In genomic region chr22:27239520-27239919, GRCh38 we compare ENCODE assay signal across 28 cellular contexts.
DNase-seq lines count a peak whose midpoint lies in the region; ATAC-seq, FAIRE-seq and TF ChIP-seq lines count a peak whose summit lies in the region.
"Had no signal": no experiment of that assay in that cellular context is flagged by ENCODE, and none has a peak within 500 bp of the region (broad histone marks: within the 10 kb centered on the region; RNA-seq: fewer than 3 reads in every experiment).

No MANE protein-coding gene starts in this region.

- TF ChIP-seq EP300 in A549 (IDR thresholded peaks at IDR 0.05) (peak in 1 of 2 experiments; percentile 7; a peak in 1 of 5 replicates), SK-N-SH (IDR thresholded peaks at IDR 0.05; ENCODE audit: borderline replicate concordance in 1 of 2, low read depth in 1 of 2, low read length in 1 of 2) (no peak)

- H3K27ac Mint-ChIP-seq in neural crest cell (ENCODE audit: unreplicated experiment) (peak overlapping the region; percentile 13), type B pancreatic cell (no peak overlapping the region)
- H3K27ac Mint-ChIP-seq: activated B cell treated with CpG ODN at 0.5 μM for 24 hours; activated CD4-positive, alpha-beta memory T cell treated with anti-CD3 and anti-CD28 coated beads, Interleukin-2, amount 10 ng/mL, durations not matched to agents 7 days and 5 days; activated T-cell treated with anti-CD3 and anti-CD28 coated beads, Interleukin-2, amount 50 U/mL, for 24 hours; effector memory CD8-positive, alpha-beta T cell; immature natural killer cell had no signal

- peaks cover 5% of the 10 kb centered on the region; the same call in 2 of the 3 replicates for H3K9me3 ChIP-seq in A549
- H3K9me3 ChIP-seq in SK-N-SH: no peaks in the 10 kb centered on the region
- peaks cover 0 to 5% (median 0%) of the 10 kb centered on the region in 11 donors for H3K9me3 ChIP-seq in heart right ventricle
- H3K9me3 ChIP-seq: lower lobe of right lung, upper lobe of right lung had no signal

- no peaks in the 10 kb centered on the region for H3K9me2 ChIP-seq in SK-N-SH

- H4K20me1 ChIP-seq in SK-N-SH (ENCODE audit: insufficient read depth): no peaks in the 10 kb centered on the region

- H3K4me3 Mint-ChIP-seq in neural crest cell: no peak overlapping the region
- H3K4me3 Mint-ChIP-seq in type B pancreatic cell: no peak overlapping the region
- H3K4me3 Mint-ChIP-seq: activated B cell treated with CpG ODN at 0.5 μM for 24 hours; activated CD4-positive, alpha-beta memory T cell treated with anti-CD3 and anti-CD28 coated beads, Interleukin-2, amount 10 ng/mL, durations not matched to agents 7 days and 5 days; activated T-cell treated with anti-CD3 and anti-CD28 coated beads, Interleukin-2, amount 50 U/mL, for 24 hours; effector memory CD8-positive, alpha-beta T cell; immature natural killer cell had no signal

- H3K27me3 ChIP-seq in SK-N-SH (ENCODE audit: insufficient read depth): no peaks in the 10 kb centered on the region
- H3K27me3 ChIP-seq in heart right ventricle: peaks cover 0 to 18% (median 0%) of the 10 kb centered on the region in 7 donors
- H3K27me3 ChIP-seq: upper lobe of right lung had no signal

- no peaks in the 10 kb centered on the region for H3K79me2 ChIP-seq in SK-N-SH (ENCODE audit: insufficient read depth)

- H3K9me3 Mint-ChIP-seq in neural crest cell: no peaks in the 10 kb centered on the region
- peaks cover 5% of the 10 kb centered on the region for H3K9me3 Mint-ChIP-seq in type B pancreatic cell
- H3K9me3 Mint-ChIP-seq: activated B cell treated with CpG ODN at 0.5 μM for 24 hours; activated CD4-positive, alpha-beta memory T cell treated with anti-CD3 and anti-CD28 coated beads, Interleukin-2, amount 10 ng/mL, durations not matched to agents 7 days and 5 days; activated T-cell treated with anti-CD3 and anti-CD28 coated beads, Interleukin-2, amount 50 U/mL, for 24 hours; effector memory CD8-positive, alpha-beta T cell; immature natural killer cell had no signal

- H3K4me1 Mint-ChIP-seq in neural crest cell (peaks cover 38% of the 10 kb centered on the region), type B pancreatic cell (ENCODE audit: unreplicated experiment) (peaks cover 27% of the 10 kb centered on the region)
- H3K4me1 Mint-ChIP-seq: activated B cell treated with CpG ODN at 0.5 μM for 24 hours; activated CD4-positive, alpha-beta memory T cell treated with anti-CD3 and anti-CD28 coated beads, Interleukin-2, amount 10 ng/mL, durations not matched to agents 7 days and 5 days; immature natural killer cell had no signal

- no peaks in the 10 kb centered on the region for H3F3A ChIP-seq in SK-N-SH (replicated peaks; ENCODE audit: insufficient read depth)

- H3K27me3 Mint-ChIP-seq in neural crest cell (ENCODE audit: low read depth) (peaks cover 2% of the 10 kb centered on the region), type B pancreatic cell (peaks cover 14% of the 10 kb centered on the region)
- H3K27me3 Mint-ChIP-seq: activated CD4-positive, alpha-beta memory T cell treated with anti-CD3 and anti-CD28 coated beads, Interleukin-2, amount 10 ng/mL, durations not matched to agents 7 days and 5 days had no signal

- H2AFZ ChIP-seq in SK-N-SH (ENCODE audit: low read depth): no peak overlapping the region

- DNase-seq in A549 (ENCODE audit: low read depth in 1 of 2, low spot score in 1 of 2) (no peak), SK-N-SH (no peak), heart right ventricle (no peak), neural crest cell (ENCODE audit: low read depth, low spot score) (no peak), dedifferentiated amniotic fluid mesenchymal stem cell (ENCODE audit: extremely low spot score) (no peak), cerebellum (ENCODE audit: low spot score) (no peak), type B pancreatic cell (ENCODE audit: extremely low spot score, unreplicated experiment) (no peak)
- DNase-seq: activated B cell treated with CpG ODN at 0.5 μM for 24 hours; activated CD4-positive, alpha-beta memory T cell treated with anti-CD3 and anti-CD28 coated beads, Interleukin-2, amount 10 ng/mL, durations not matched to agents 7 days and 5 days; activated naive CD4-positive, alpha-beta T cell treated with Interleukin-2 at 50 U/mL for 16 hours; activated T-cell treated with anti-CD3 and anti-CD28 coated beads, Interleukin-2, amount 50 U/mL, for 24 hours; amygdala; COR-L47; effector memory CD8-positive, alpha-beta T cell; glutamatergic neuron; immature natural killer cell; NCI-H1930; NCI-H2227 treated with DMSO at 0.1 percent for 48 hours; NCI-H774; posterior cingulate gyrus; stomach; T-helper 9 cell had no signal

- peaks cover 60% of the 10 kb centered on the region for H3K4me1 ChIP-seq in A549
- peaks cover 4 to 38% of the 10 kb centered on the region in 2 experiments; a peak in 3 of 4 replicates for H3K4me1 ChIP-seq in SK-N-SH (ENCODE audit: control insufficient read depth in 1 of 2, insufficient read depth in 2 of 2, low read depth in 1 of 2, low read length in 1 of 2)
- H3K4me1 ChIP-seq in heart right ventricle: peaks cover 0 to 32% (median 12%) of the 10 kb centered on the region in 9 donors
- H3K4me1 ChIP-seq: HAP-1, lower lobe of right lung, upper lobe of right lung had no signal

- FAIRE-seq in A549 (lab: Jason Lieb, UNC): no peak

- H3K27ac ChIP-seq in A549: peak overlapping the region; percentile 93 to 99
- H3K27ac ChIP-seq in SK-N-SH (ENCODE audit: low read depth in 2 of 2, low read length in 1 of 2): peak overlapping the region; percentile 30 to 83; a peak in 3 of 4 replicates
- peak overlapping the region in 6 of 10 donors; percentile 35 to 80 (median 61) for H3K27ac ChIP-seq in heart right ventricle
- H3K27ac ChIP-seq: KMS-11, lower lobe of right lung, upper lobe of right lung had no signal

- no peak for TF ChIP-seq POLR2A in A549 (IDR thresholded peaks at IDR 0.05; ENCODE audit: low read length)

- ATAC-seq in A549: no peak; a peak in 1 of 6 replicates
- peak in 6 of 8 donors; percentile 9 to 48 (median 26) for ATAC-seq in heart right ventricle
- no peak for ATAC-seq in GM18517 (IDR thresholded peaks at IDR 0.05; ENCODE audit: unreplicated experiment)
- ATAC-seq: effector memory CD8-positive, alpha-beta T cell had no signal

- no peak overlapping the region for H3K9ac ChIP-seq in SK-N-SH
- H3K9ac ChIP-seq: KMS-11 had no signal

- POLR2A ChIA-PET in A549 (lab: Yijun Ruan, JAX): interaction anchor here (1.0 to 1.3 kb wide), 2 partner anchors 16 to 126 kb away, joined by 3 read pairs; no protein-coding TSS in a partner anchor
- POLR2A ChIA-PET in SK-N-SH (lab: Yijun Ruan, JAX): no interaction called here

- TF ChIP-seq CTCF in A549 (IDR thresholded peaks at IDR 0.05) (no peak), SK-N-SH (IDR thresholded peaks at IDR 0.05) (no peak), heart right ventricle (IDR thresholded peaks at IDR 0.05) (no peak), neural crest cell (conservative IDR thresholded peaks at IDR 0.05) (no peak), type B pancreatic cell (conservative IDR thresholded peaks at IDR 0.05) (no peak)

- H3K4me3 ChIP-seq in A549 (no peak overlapping the region), SK-N-SH (ENCODE audit: low read depth in 2 of 2, low read length in 1 of 2) (no peak overlapping the region), heart right ventricle (no peak overlapping the region)
- H3K4me3 ChIP-seq: HAP-1, lower lobe of right lung, skin epidermis, stomach, upper lobe of right lung had no signal

- intact Hi-C loops in heart right ventricle (cut with DNase I): loop anchor here in 1 of 10 donors (10.0 kb wide), 1 partner anchor 195 kb away; no protein-coding TSS in a partner anchor

- CTCF ChIA-PET in A549 (lab: Yijun Ruan, JAX) (interaction anchor here (0.8 to 1.3 kb wide), 5 partner anchors 92 to 130 kb away, joined by 3 to 4 read pairs (median 4); no protein-coding TSS in a partner anchor), SK-N-SH (lab: Yijun Ruan, JAX) (interaction anchor here (0.9 to 1.1 kb wide), 2 partner anchors 12 to 15 kb away, joined by 4 read pairs; no protein-coding TSS in a partner anchor)

- TF ChIP-seq RAD21 in A549 (conservative IDR thresholded peaks at IDR 0.05 in 1 of 2, IDR thresholded peaks at IDR 0.05 in 1 of 2) (peak in 1 of 2 experiments; percentile 15; a peak in 1 of 5 replicates), SK-N-SH (IDR thresholded peaks at IDR 0.05; ENCODE audit: low read length) (no peak)

- no peaks in the 10 kb centered on the region for H3K36me3 Mint-ChIP-seq in neural crest cell (ENCODE audit: low read depth)
- H3K36me3 Mint-ChIP-seq in type B pancreatic cell: no peaks in the 10 kb centered on the region
- H3K36me3 Mint-ChIP-seq: immature natural killer cell had no signal

- H3K36me3 ChIP-seq in SK-N-SH (replicated peaks in 1 of 2; ENCODE audit: control insufficient read depth in 1 of 2, insufficient read depth in 2 of 2, low read length in 1 of 2) (no peaks in the 10 kb centered on the region), heart right ventricle (no peaks in the 10 kb centered on the region)
- H3K36me3 ChIP-seq: HAP-1, lower lobe of right lung, stomach, upper lobe of right lung had no signal

- 41% methylated on average over 3 of the region's 4 CpGs for WGBS in A549 (ENCODE audit: missing lambda C conversion rate)
- WGBS in SK-N-SH (ENCODE audit: low lambda C conversion rate): 76% methylated on average over 4 of the region's 4 CpGs
- 48 to 61% methylated on average over 4 of the region's 4 CpGs for WGBS in heart right ventricle, 2 donors

- peak overlapping the region; percentile 49 for H3K4me2 ChIP-seq in A549
- H3K4me2 ChIP-seq in SK-N-SH: no peak overlapping the region
- H3K4me2 ChIP-seq: KMS-11 had no signal

TF ChIP-seq in A549, 52 proteins besides CTCF, POLR2A, EP300 and RAD21:
- no peak for TF ChIP-seq KDM1A (IDR thresholded peaks at IDR 0.05; ENCODE audit: low read depth)
- TF ChIP-seq JUNB (IDR thresholded peaks at IDR 0.05): 0 out of 2 replicates have a peak, but pooled peaks have one; percentile 1
- 0 out of 5 replicates have a peak, but pooled peaks of 1 of the 2 experiments have one; percentile 13 for TF ChIP-seq JUN (IDR thresholded peaks at IDR 0.05)

TF ChIP-seq in SK-N-SH, 30 proteins besides CTCF, POLR2A, EP300 and RAD21 (continues in another document):
- TF ChIP-seq, protein P1, sequence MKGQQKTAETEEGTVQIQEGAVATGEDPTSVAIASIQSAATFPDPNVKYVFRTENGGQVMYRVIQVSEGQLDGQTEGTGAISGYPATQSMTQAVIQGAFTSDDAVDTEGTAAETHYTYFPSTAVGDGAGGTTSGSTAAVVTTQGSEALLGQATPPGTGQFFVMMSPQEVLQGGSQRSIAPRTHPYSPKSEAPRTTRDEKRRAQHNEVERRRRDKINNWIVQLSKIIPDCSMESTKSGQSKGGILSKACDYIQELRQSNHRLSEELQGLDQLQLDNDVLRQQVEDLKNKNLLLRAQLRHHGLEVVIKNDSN (IDR thresholded peaks at IDR 0.05; ENCODE audit: borderline replicate concordance, low read depth): no peak
- no peak for TF ChIP-seq FOXJ3 (CRISPR knock-in tag; IDR thresholded peaks at IDR 0.05)
- no peak for TF ChIP-seq GATA2 (CRISPR knock-in tag; IDR thresholded peaks at IDR 0.05)
- no peak for TF ChIP-seq MEF2A (IDR thresholded peaks at IDR 0.05; ENCODE audit: borderline replicate concordance, low read depth)

Comparison
In these comparisons a context has a peak if more than half of its experiments do, and no peak if none do; other contexts are left out.
1. ATAC-seq: peak in heart right ventricle (6 of 8); none in A549 (0 of 2) and GM18517 (single experiment).
2. Peak in every context shown above with its lines, with median percentiles within 50 percentile points of each other: H3K27ac ChIP-seq.